11 cellular contexts compared by ENCODE assay signal in the genomic region with DNA sequence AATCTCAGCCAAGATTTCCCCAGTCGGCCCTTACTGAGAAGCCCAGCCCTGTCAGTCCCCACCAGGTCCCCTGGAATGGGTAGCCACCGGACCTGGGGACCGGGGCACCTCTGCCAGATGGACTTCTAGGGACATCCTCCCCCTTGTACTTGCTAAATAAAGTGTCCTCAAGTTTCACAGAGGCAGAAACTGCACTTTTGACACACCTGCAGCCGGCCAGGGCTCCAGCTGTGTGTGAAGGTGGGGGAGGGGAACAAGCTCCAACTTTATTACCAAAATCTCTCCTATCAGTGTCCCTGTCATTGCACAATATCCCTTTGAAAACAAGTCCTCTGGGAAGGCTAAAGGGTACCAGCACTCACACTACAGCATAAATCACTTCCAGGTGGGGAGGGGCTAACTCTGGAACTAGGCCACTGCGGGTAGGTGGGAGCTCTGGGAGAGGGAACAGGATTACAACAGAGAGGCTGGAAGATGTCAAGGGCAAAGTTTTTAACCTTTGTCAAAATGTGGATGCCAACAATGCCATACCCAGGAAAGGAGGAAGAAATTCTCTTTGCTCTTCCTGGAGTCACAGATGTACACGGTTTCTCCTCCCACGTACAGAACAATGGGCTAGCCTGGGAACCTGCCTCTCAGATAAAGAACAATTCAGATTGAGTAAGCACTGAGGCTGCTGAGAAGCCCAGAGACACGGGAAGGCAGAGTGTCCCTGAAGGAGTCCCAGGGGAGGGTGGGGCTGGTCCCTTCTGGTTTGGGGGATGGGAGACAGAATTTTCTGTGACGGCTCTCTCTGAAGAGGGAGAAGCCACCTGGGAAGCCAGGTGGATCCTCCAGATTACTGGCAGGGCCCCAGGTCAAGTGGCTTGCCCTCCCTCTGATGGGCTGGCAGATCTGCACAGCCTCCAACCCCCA. TPM values are rescaled to one million over a fixed set of nuclear protein-coding genes. Genes with fewer than 3 reads are reported as not detected.
DNase-seq lines count a peak whose midpoint lies in the region; TF ChIP-seq lines count a peak whose summit lies in the region.
"Had no signal": no experiment of that assay in that cellular context is flagged by ENCODE, and none has a peak within 500 bp of the region (broad histone marks: within the 10 kb centered on the region; RNA-seq: fewer than 3 reads in every experiment).

No MANE protein-coding gene starts in this region.

- H3K4me3 Mint-ChIP-seq in nephron progenitor cell = no peak overlapping the region

- H3K4me3 ChIP-seq in GM12865 (ENCODE audit: low read depth, low read length) = no peak overlapping the region
- no peak overlapping the region for H3K4me3 ChIP-seq in adrenal gland
- no peak overlapping the region for H3K4me3 ChIP-seq in esophagus muscularis mucosa
- no peak overlapping the region for H3K4me3 ChIP-seq in brain microvascular endothelial cell (ENCODE audit: low read depth, low read length)

- intact Hi-C loops in adrenal gland (cut with DNase I) = no loop called here
- intact Hi-C loops in esophagus muscularis mucosa (cut with DNase I) = no loop called here

- no peak for TF ChIP-seq CTCF in GM12865 (IDR thresholded peaks at IDR 0.05; ENCODE audit: insufficient read depth, low read depth, low read length, missing control alignments)
- TF ChIP-seq CTCF in adrenal gland (IDR thresholded peaks at IDR 0.05) = no peak
- TF ChIP-seq CTCF in nephron progenitor cell (IDR thresholded peaks at IDR 0.05) = no peak
- no peak for TF ChIP-seq CTCF in esophagus muscularis mucosa (IDR thresholded peaks at IDR 0.05)
- TF ChIP-seq CTCF in brain microvascular endothelial cell (IDR thresholded peaks at IDR 0.05; ENCODE audit: low read depth, low read length, missing control alignments) = no peak

- H3K4me1 Mint-ChIP-seq in nephron progenitor cell = peaks cover 91% of the 10 kb centered on the region

- H3K4me1 ChIP-seq in adrenal gland (replicated peaks in 1 of 2) (peaks cover 16 to 34% of the 10 kb centered on the region in 2 donors), esophagus muscularis mucosa (no peaks in the 10 kb centered on the region)

- peaks cover 14% of the 10 kb centered on the region for H3K27me3 Mint-ChIP-seq in nephron progenitor cell (ENCODE audit: low read depth, poor library complexity)

- no peaks in the 10 kb centered on the region for H3K36me3 ChIP-seq in adrenal gland (replicated peaks in 1 of 2)
- H3K36me3 ChIP-seq in esophagus muscularis mucosa = no peaks in the 10 kb centered on the region
- H3K36me3 ChIP-seq in brain microvascular endothelial cell (replicated peaks) = no peaks in the 10 kb centered on the region

- H3K27ac Mint-ChIP-seq in nephron progenitor cell = peak overlapping the region; percentile 91

- DNase-seq in GM12865 (ENCODE audit: low read depth) = peak; percentile 50
- DNase-seq in HuH-7 (ENCODE audit: low spot score) = peak; percentile 91
- DNase-seq in adrenal gland = peak in 4 of 7 donors; percentile 45 to 78 (median 62)
- peak; percentile 41 for DNase-seq in nephron progenitor cell
- DNase-seq in GOT3 (lab: John Stamatoyannopoulos, UW) = no peak
- DNase-seq in esophagus muscularis mucosa (ENCODE audit: extremely low spot score) = no peak
- DNase-seq in activated CD4-positive, alpha-beta T cell treated with anti-CD3 and anti-CD28 coated beads for 1 hour = no peak
- no peak for DNase-seq in brain microvascular endothelial cell
- DNase-seq: cerebellar nuclear complex; stimulated activated naive CD4-positive, alpha-beta T cell had no signal

- peaks cover 5% of the 10 kb centered on the region for H3K36me3 Mint-ChIP-seq in nephron progenitor cell (ENCODE audit: low read depth)

- no peak for TF ChIP-seq EP300 in esophagus muscularis mucosa (IDR thresholded peaks at IDR 0.05)

- H3K27me3 ChIP-seq in adrenal gland (no peaks in the 10 kb centered on the region), esophagus muscularis mucosa (no peaks in the 10 kb centered on the region), brain microvascular endothelial cell (replicated peaks) (no peaks in the 10 kb centered on the region)

- WGBS in adrenal gland, 4 donors = 47 to 57% (median 52%) methylated on average over 5 to 9 of the region's 9 CpGs
- 88% methylated on average over 8 of the region's 9 CpGs for WGBS in esophagus muscularis mucosa

- no peaks in the 10 kb centered on the region for H3K9me3 Mint-ChIP-seq in nephron progenitor cell

- H3K27ac ChIP-seq in adrenal gland (peak overlapping the region in 3 of 5 donors; percentile 32 to 88 (median 69)), esophagus muscularis mucosa (replicated peaks in 1 of 4) (no peak overlapping the region), brain microvascular endothelial cell (no peak overlapping the region)

- in situ Hi-C loops in brain microvascular endothelial cell (cut with HindIII; ENCODE audit: low pct_ligation_motif_present, low sequenced_read_pairs) = no loop called here

- TF ChIP-seq POLR2A in adrenal gland (IDR thresholded peaks at IDR 0.05) (no peak), esophagus muscularis mucosa (IDR thresholded peaks at IDR 0.05; ENCODE audit: low read depth) (no peak)

- H3K9me3 ChIP-seq in adrenal gland (replicated peaks in 1 of 3) = no peaks in the 10 kb centered on the region
- no peaks in the 10 kb centered on the region for H3K9me3 ChIP-seq in esophagus muscularis mucosa
- H3K9me3 ChIP-seq: SK-N-SH had no signal

RNA-seq across cellular contexts. Expression of gene SDC1, which starts 11.0 kb away (rescaled TPM):
- total RNA-seq in adrenal gland (10 to 100 TPM in 5 of 8 donors, 1 to 10 TPM in 3; 3.1 to 74.2 (median 24.4) TPM), esophagus muscularis mucosa (1 to 10 TPM in 1 of 4 donors, under 1 TPM in 3; 0.33 to 1.6 (median 0.47) TPM)
- polyA plus RNA-seq in adrenal gland = 10 to 100 TPM in 1 of 3 donors, 1 to 10 TPM in 2; 6.7 to 19.2 (median 6.7) TPM

Comparison
In these comparisons a context has a peak if more than half of its experiments do, and no peak if none do; other contexts are left out.
1. DNase-seq: peak in GM12865 (single experiment), HuH-7 (single experiment), adrenal gland (4 of 7) and nephron progenitor cell (single experiment); none in GOT3 (single experiment), esophagus muscularis mucosa (single experiment), activated CD4-positive, alpha-beta T cell treated with anti-CD3 and anti-CD28 coated beads for 1 hour (single experiment) and brain microvascular endothelial cell (single experiment).
2. H3K27ac ChIP-seq: peak in adrenal gland (3 of 5); none in esophagus muscularis mucosa (0 of 4) and brain microvascular endothelial cell (single experiment).